8 cellular contexts compared by ENCODE assay signal in genomic region chr19:57664269-57665127, GRCh38. TPM values are rescaled to one million over a fixed set of nuclear protein-coding genes. Genes with fewer than 3 reads are reported as not detected.
DNase-seq lines count a peak whose midpoint lies in the region; ATAC-seq, FAIRE-seq and TF ChIP-seq lines count a peak whose summit lies in the region.

No MANE protein-coding gene starts in this region.

- H4K5ac ChIP-seq in IMR-90 (ENCODE audit: low read depth, low read length): no peak overlapping the region

- no TSS peak for BruUV-seq in IMR-90 (replicated peaks; lab: Mats Ljungman, UMichigan)

- H3K27ac ChIP-seq in IMR-90 (ENCODE audit: insufficient read depth, low read length) (peak overlapping the region; percentile 14; the same call in 1 of the 2 replicates), muscle layer of duodenum (ENCODE audit: low read length) (no peak overlapping the region)

- no peaks in the 10 kb centered on the region for H3K36me3 Mint-ChIP-seq in activated CD8-positive, alpha-beta T cell treated with anti-CD3 and anti-CD28 coated beads, Interleukin-2, amount 10 ng/mL, durations not matched to agents 7 days and 5 days (ENCODE audit: low read depth)

- peaks cover 3% of the 10 kb centered on the region for H3K27me3 ChIP-seq in IMR-90 (ENCODE audit: control insufficient read depth, insufficient read depth, low read length)
- H3K27me3 ChIP-seq in muscle layer of duodenum (ENCODE audit: low read depth, low read length): no peaks in the 10 kb centered on the region

- peak overlapping the region; percentile 92 for H2AFZ ChIP-seq in IMR-90 (replicated peaks; ENCODE audit: low read length, poor library complexity)

- H3K4me3 ChIP-seq in IMR-90 (ENCODE audit: insufficient read depth, low read depth, low read length): peak overlapping the region; percentile 54
- peak overlapping the region; percentile 68 for H3K4me3 ChIP-seq in fibroblast of the aortic adventitia (ENCODE audit: low read depth, low read length)
- H3K4me3 ChIP-seq in muscle layer of duodenum (ENCODE audit: low read depth in 1 of 2, low read length in 2 of 2): peak overlapping the region; percentile 64 to 71

- H2BK15ac ChIP-seq in IMR-90 (ENCODE audit: low read depth, low read length): no peak overlapping the region

- peak overlapping the region; percentile 80 for H3K4me2 ChIP-seq in IMR-90 (ENCODE audit: low read depth, low read length)

- H3K56ac ChIP-seq in IMR-90 (ENCODE audit: extremely low read depth, insufficient read depth, low read length): no peak overlapping the region

- H3K4me1 ChIP-seq in IMR-90 (ENCODE audit: control insufficient read depth, insufficient read depth, low read length) (no peaks in the 10 kb centered on the region), muscle layer of duodenum (ENCODE audit: control insufficient read depth in 1 of 2, insufficient read depth in 2 of 2, low read length in 2 of 2) (no peaks in the 10 kb centered on the region)

- no peak for TF ChIP-seq CTCF in IMR-90 (conservative IDR thresholded peaks at IDR 0.05; ENCODE audit: low read depth, low read length)
- no peak for TF ChIP-seq CTCF in fibroblast of the aortic adventitia (IDR thresholded peaks at IDR 0.05; ENCODE audit: insufficient read depth, low read length)

- FAIRE-seq in urothelium cell line (lab: Jason Lieb, UNC): no peak

- no peak overlapping the region for H3K23ac ChIP-seq in IMR-90 (ENCODE audit: low read depth, low read length)

- TF ChIP-seq POLR2A in IMR-90 (IDR thresholded peaks at IDR 0.05; ENCODE audit: low read depth, low read length): no peak

- CTCF ChIA-PET in IMR-90 (lab: Yijun Ruan, JAX): interaction anchor here (0.6 kb wide), 1 partner anchor 274 kb away, joined by 6 read pairs; no protein-coding TSS in a partner anchor
- CTCF ChIA-PET in activated CD8-positive, alpha-beta T cell treated with anti-CD3 and anti-CD28 coated beads, Interleukin-2, amount 10 ng/mL, durations not matched to agents 7 days and 5 days (lab: Charles Lee): interaction anchor here (1.0 to 1.3 kb wide), 2 partner anchors 17 to 65 kb away, joined by 3 to 4 read pairs; partner anchors contain the start of genes ZNF530 and ZNF551

- H3K9me3 Mint-ChIP-seq in activated CD8-positive, alpha-beta T cell treated with anti-CD3 and anti-CD28 coated beads, Interleukin-2, amount 10 ng/mL, durations not matched to agents 7 days and 5 days (ENCODE audit: insufficient read depth): no peaks in the 10 kb centered on the region

- peak overlapping the region; percentile 71 for H3K9ac ChIP-seq in IMR-90 (ENCODE audit: low read depth, low read length)

- no peak for TF ChIP-seq RAD21 in IMR-90 (IDR thresholded peaks at IDR 0.05; ENCODE audit: low read length)

- intact Hi-C loops in IMR-90 (cut with micrococcal nuclease): no loop called here

- no peak overlapping the region for H2AK5ac ChIP-seq in IMR-90 (ENCODE audit: low read depth, low read length)

- no peaks in the 10 kb centered on the region for H4K20me1 ChIP-seq in IMR-90 (ENCODE audit: insufficient read depth, low read length)

- no peak overlapping the region for H4K91ac ChIP-seq in IMR-90 (ENCODE audit: insufficient read depth, low read depth, low read length)

- WGBS in IMR-90 (ENCODE audit: extremely low coverage in 2 of 2, insufficient read length in 1 of 2), 2 experiments: 1% methylated on average over 27 of the region's 64 CpGs; no CpG with 5 or more reads in 1 of the 2 experiments

- no peak overlapping the region for H2BK20ac ChIP-seq in IMR-90 (ENCODE audit: low read depth, low read length)

- no peak overlapping the region for H3K4ac ChIP-seq in IMR-90 (ENCODE audit: low read depth, low read length)

- H3K9me3 ChIP-seq in IMR-90 (ENCODE audit: control insufficient read depth, insufficient read depth, low read length) (no peaks in the 10 kb centered on the region), muscle layer of duodenum (ENCODE audit: control insufficient read depth in 1 of 2, low read length in 2 of 2) (no peaks in the 10 kb centered on the region)

- no peaks in the 10 kb centered on the region for H3K79me1 ChIP-seq in IMR-90 (ENCODE audit: low read depth in 1 of 2, low read length in 2 of 2)

- H3K9me1 ChIP-seq in IMR-90 (ENCODE audit: insufficient read depth, low read length): no peaks in the 10 kb centered on the region

- H3K27ac Mint-ChIP-seq in activated CD8-positive, alpha-beta T cell treated with anti-CD3 and anti-CD28 coated beads, Interleukin-2, amount 10 ng/mL, durations not matched to agents 7 days and 5 days: no peak overlapping the region

- H3K36me3 ChIP-seq in IMR-90 (ENCODE audit: control insufficient read depth, insufficient read depth, low read length): no peaks in the 10 kb centered on the region
- no peaks in the 10 kb centered on the region for H3K36me3 ChIP-seq in muscle layer of duodenum (ENCODE audit: control insufficient read depth in 1 of 2, insufficient read depth in 2 of 2, low read length in 2 of 2)

- DNase-seq in Caki2 (ENCODE audit: low read depth) (peak; percentile 50), IMR-90 (peak; percentile 31), fibroblast of the aortic adventitia (ENCODE audit: low read depth) (peak; percentile 46), urothelium cell line (ENCODE audit: low spot score) (peak; percentile 68), Kasumi-1 (lab: John Stamatoyannopoulos, UW) (no peak)
- no peak for DNase-seq in activated CD8-positive, alpha-beta T cell treated with anti-CD3 and anti-CD28 coated beads, Interleukin-2, amount 10 ng/mL, durations not matched to agents 7 days and 5 days

- H3K4me1 Mint-ChIP-seq in activated CD8-positive, alpha-beta T cell treated with anti-CD3 and anti-CD28 coated beads, Interleukin-2, amount 10 ng/mL, durations not matched to agents 7 days and 5 days (ENCODE audit: low read depth): peaks cover 3% of the 10 kb centered on the region

- H2BK5ac ChIP-seq in IMR-90 (ENCODE audit: low read depth, low read length, poor library complexity, severe bottlenecking): no peak overlapping the region

- H3K27me3 Mint-ChIP-seq in activated CD8-positive, alpha-beta T cell treated with anti-CD3 and anti-CD28 coated beads, Interleukin-2, amount 10 ng/mL, durations not matched to agents 7 days and 5 days (ENCODE audit: low read depth): peaks cover 13% of the 10 kb centered on the region

- dilution Hi-C loops in IMR-90 (cut with HindIII; ENCODE audit: low sequenced_read_pairs, unreplicated experiment): no loop called here

- no peak overlapping the region for H3K14ac ChIP-seq in IMR-90 (replicated peaks; ENCODE audit: low read depth, low read length)

- POLR2A ChIA-PET in IMR-90 (lab: Charles Lee; ENCODE audit: unreplicated experiment): interaction anchor here (0.6 kb wide), 1 partner anchor 46 kb away, joined by 18 read pairs; no protein-coding TSS in a partner anchor
- POLR2A ChIA-PET in activated CD8-positive, alpha-beta T cell treated with anti-CD3 and anti-CD28 coated beads, Interleukin-2, amount 10 ng/mL, durations not matched to agents 7 days and 5 days (lab: Charles Lee): no interaction called here

- in situ Hi-C loops in Caki2 (cut with HindIII; ENCODE audit: low pct_unique_long_range_greater_than_20kb, low sequenced_read_pairs): no loop called here
- in situ Hi-C loops in IMR-90 (cut with MboI; ENCODE audit: low sequenced_read_pairs): no loop called here

- no peak overlapping the region for H2AK9ac ChIP-seq in IMR-90 (replicated peaks; ENCODE audit: low read depth, low read length, poor library complexity)

- peak overlapping the region in 1 of 2 experiments; percentile 32; a peak in 1 of 4 replicates for H4K8ac ChIP-seq in IMR-90 (ENCODE audit: low read depth in 2 of 2, low read length in 2 of 2)

- H3K18ac ChIP-seq in IMR-90 (ENCODE audit: low read depth, low read length): no peak overlapping the region

- H2BK120ac ChIP-seq in IMR-90 (ENCODE audit: low read depth, low read length): no peak overlapping the region

- ATAC-seq in IMR-90 (ENCODE audit: low read depth) (peak; percentile 97), HG02678 (IDR thresholded peaks at IDR 0.05; ENCODE audit: unreplicated experiment) (no peak)
- ATAC-seq in activated CD8-positive, alpha-beta T cell treated with anti-CD3 and anti-CD28 coated beads, Interleukin-2, amount 10 ng/mL, durations not matched to agents 7 days and 5 days: peak; percentile 69

- H3K4me3 Mint-ChIP-seq in activated CD8-positive, alpha-beta T cell treated with anti-CD3 and anti-CD28 coated beads, Interleukin-2, amount 10 ng/mL, durations not matched to agents 7 days and 5 days: peak overlapping the region; percentile 73

RNA-seq across cellular contexts. Expression of gene ZSCAN4, which starts 4.2 kb away (rescaled TPM):
- total RNA-seq in Caki2 (2014; rRNA removed; shearing (Covaris generic); ENCODE audit: low replicate concordance): not detected in 2 replicates
- not detected in 2 replicates for total RNA-seq in IMR-90 (2012; rRNA removed)
- not detected in 2 replicates for polyA plus RNA-seq in IMR-90 (2012; rRNA removed)
- polyA plus RNA-seq in IMR-90 (2012; cell fraction: cytosol; rRNA removed): not detected in 2 replicates
- polyA plus RNA-seq in IMR-90 (2012; cell fraction: nucleus; rRNA removed; ENCODE audit: low replicate concordance): not detected in 2 replicates
- total RNA-seq in activated CD8-positive, alpha-beta T cell treated with anti-CD3 and anti-CD28 coated beads, Interleukin-2, amount 10 ng/mL, durations not matched to agents 7 days and 5 days: not detected
- total RNA-seq in fibroblast of the aortic adventitia (ENCODE audit: low replicate concordance): not detected in 2 replicates

RNA-seq across cellular contexts. Expression of gene ZNF551, which starts 17.3 kb away (rescaled TPM):
- total RNA-seq in Caki2 (2014; rRNA removed; shearing (Covaris generic); ENCODE audit: low replicate concordance): 7.8 and 23.9 TPM in 2 replicates
- total RNA-seq in IMR-90 (2012; rRNA removed): 13.9 and 14.7 TPM in 2 replicates
- 2.6 and 3.3 TPM in 2 replicates for polyA plus RNA-seq in IMR-90 (2012; rRNA removed)
- polyA plus RNA-seq in IMR-90 (2012; cell fraction: cytosol; rRNA removed): 0.91 and 1.9 TPM in 2 replicates
- polyA plus RNA-seq in IMR-90 (2012; cell fraction: nucleus; rRNA removed; ENCODE audit: low replicate concordance): 2.1 and 3.2 TPM in 2 replicates
- total RNA-seq in activated CD8-positive, alpha-beta T cell treated with anti-CD3 and anti-CD28 coated beads, Interleukin-2, amount 10 ng/mL, durations not matched to agents 7 days and 5 days: 10 to 100 TPM; 13.0 to 14.3 TPM
- total RNA-seq in fibroblast of the aortic adventitia (ENCODE audit: low replicate concordance): 5.2 and 13.5 TPM in 2 replicates

RNA-seq across cellular contexts. Expression of gene ZNF211, which starts 31.5 kb away (rescaled TPM):
- 4.1 and 8.3 TPM in 2 replicates for total RNA-seq in Caki2 (2014; rRNA removed; shearing (Covaris generic); ENCODE audit: low replicate concordance)
- total RNA-seq in IMR-90 (2012; rRNA removed) (9.2 and 13.1 TPM in 2 replicates), fibroblast of the aortic adventitia (ENCODE audit: low replicate concordance) (6.2 and 15.0 TPM in 2 replicates)
- 6.5 and 8.7 TPM in 2 replicates for polyA plus RNA-seq in IMR-90 (2012; rRNA removed)
- polyA plus RNA-seq in IMR-90 (2012; cell fraction: cytosol; rRNA removed): 2.3 and 4.9 TPM in 2 replicates
- 6.5 and 30.2 TPM in 2 replicates for polyA plus RNA-seq in IMR-90 (2012; cell fraction: nucleus; rRNA removed; ENCODE audit: low replicate concordance)
- total RNA-seq in activated CD8-positive, alpha-beta T cell treated with anti-CD3 and anti-CD28 coated beads, Interleukin-2, amount 10 ng/mL, durations not matched to agents 7 days and 5 days: 10 to 100 TPM; 13.6 to 14.3 TPM

RNA-seq across cellular contexts. Expression of gene ZNF154, which starts 44.5 kb away (rescaled TPM):
- total RNA-seq in Caki2 (2014; rRNA removed; shearing (Covaris generic); ENCODE audit: low replicate concordance): not detected in 2 replicates
- 1.9 and 2.9 TPM in 2 replicates for total RNA-seq in IMR-90 (2012; rRNA removed)
- 1.5 and 2.2 TPM in 2 replicates for polyA plus RNA-seq in IMR-90 (2012; rRNA removed)
- polyA plus RNA-seq in IMR-90 (2012; cell fraction: cytosol; rRNA removed): 0.36 and 0.40 TPM in 2 replicates
- 3.4 and 16.3 TPM in 2 replicates for polyA plus RNA-seq in IMR-90 (2012; cell fraction: nucleus; rRNA removed; ENCODE audit: low replicate concordance)
- total RNA-seq in activated CD8-positive, alpha-beta T cell treated with anti-CD3 and anti-CD28 coated beads, Interleukin-2, amount 10 ng/mL, durations not matched to agents 7 days and 5 days: 1 to 10 TPM; 3.0 to 3.1 TPM
- 2.3 and 2.5 TPM in 2 replicates for total RNA-seq in fibroblast of the aortic adventitia (ENCODE audit: low replicate concordance)

RNA-seq across cellular contexts. Expression of gene ZNF134, which starts 50.5 kb away (rescaled TPM):
- total RNA-seq in Caki2 (2014; rRNA removed; shearing (Covaris generic); ENCODE audit: low replicate concordance): 9.4 and 17.0 TPM in 2 replicates
- total RNA-seq in IMR-90 (2012; rRNA removed) (31.0 and 31.1 TPM in 2 replicates), fibroblast of the aortic adventitia (ENCODE audit: low replicate concordance) (18.6 and 19.4 TPM in 2 replicates)
- polyA plus RNA-seq in IMR-90 (2012; rRNA removed): 6.0 and 6.2 TPM in 2 replicates
- polyA plus RNA-seq in IMR-90 (2012; cell fraction: cytosol; rRNA removed): 4.8 and 6.5 TPM in 2 replicates
- 8.4 and 8.5 TPM in 2 replicates for polyA plus RNA-seq in IMR-90 (2012; cell fraction: nucleus; rRNA removed; ENCODE audit: low replicate concordance)
- 10 to 100 TPM; 17.1 to 17.8 TPM for total RNA-seq in activated CD8-positive, alpha-beta T cell treated with anti-CD3 and anti-CD28 coated beads, Interleukin-2, amount 10 ng/mL, durations not matched to agents 7 days and 5 days

Comparison
In these comparisons a context has a peak if more than half of its experiments do, and no peak if none do; other contexts are left out.
1. DNase-seq: peak in Caki2 (single experiment), IMR-90 (single experiment), fibroblast of the aortic adventitia (single experiment) and urothelium cell line (single experiment); none in activated CD8-positive, alpha-beta T cell treated with anti-CD3 and anti-CD28 coated beads, Interleukin-2, amount 10 ng/mL, durations not matched to agents 7 days and 5 days (single experiment) and Kasumi-1 (0 of 2).
2. Peak in every context shown above with its lines, with median percentiles within 50 percentile points of each other: H3K4me3 ChIP-seq.